ENCODE assay signal across 1 cellular context in genomic region chr3:71163216-71163918, GRCh38.
TF ChIP-seq lines count a peak whose summit lies in the region.

No MANE protein-coding gene starts in this region.

TF ChIP-seq in SK-N-SH, 30 proteins besides CTCF, POLR2A, EP300 and RAD21 (continued from another document):
- TF ChIP-seq REST (IDR thresholded peaks at IDR 0.05; ENCODE audit: low read depth, low read length) (no peak), TEAD4 (IDR thresholded peaks at IDR 0.05; ENCODE audit: borderline replicate concordance, insufficient read depth) (no peak), RCOR1 (IDR thresholded peaks at IDR 0.05; ENCODE audit: low read length) (no peak), IRF3 (IDR thresholded peaks at IDR 0.05; ENCODE audit: low read depth, low read length) (no peak), PBX3 (IDR thresholded peaks at IDR 0.05) (no peak), FOSL2 (IDR thresholded peaks at IDR 0.05; ENCODE audit: borderline replicate concordance, low read depth) (no peak), GATA2 (CRISPR knock-in tag; IDR thresholded peaks at IDR 0.05) (no peak), ZBTB33 (IDR thresholded peaks at IDR 0.05; ENCODE audit: borderline replicate concordance, low read depth) (no peak), FOXM1 (IDR thresholded peaks at IDR 0.05; ENCODE audit: low read depth) (no peak), POLR2AphosphoS5 (IDR thresholded peaks at IDR 0.05; ENCODE audit: low read depth, low read length) (no peak), GABPA (IDR thresholded peaks at IDR 0.05; ENCODE audit: low read depth) (no peak), RXRA (IDR thresholded peaks at IDR 0.05; ENCODE audit: borderline replicate concordance, low read depth) (no peak), YY1 (IDR thresholded peaks at IDR 0.05; ENCODE audit: low read depth) (no peak)
